In genomic region chr6:6008114-6008647, GRCh38 we compare ENCODE assay signal across 8 cellular contexts. TPM values are rescaled to one million over a fixed set of nuclear protein-coding genes. Genes with fewer than 3 reads are reported as not detected.
DNase-seq lines count a peak whose midpoint lies in the region; ATAC-seq and TF ChIP-seq lines count a peak whose summit lies in the region.

No MANE protein-coding gene starts in this region.

- H3K4me3 ChIP-seq in AG04450 (ENCODE audit: low read depth, low read length) (peak overlapping the region; percentile 31), iPS-15b (ENCODE audit: low read depth, low read length) (peak overlapping the region; percentile 72), thoracic aorta (peak overlapping the region; percentile 69)

- no peaks in the 10 kb centered on the region for H3K36me3 ChIP-seq in iPS-15b (ENCODE audit: control insufficient read depth, insufficient read depth, low read length)
- no peaks in the 10 kb centered on the region for H3K36me3 ChIP-seq in thoracic aorta

- no peak overlapping the region for H3K9ac ChIP-seq in iPS-15b (ENCODE audit: low read depth, low read length)

- H3K9me3 ChIP-seq in AG04450 (ENCODE audit: control insufficient read depth, insufficient read depth, low read length) (peaks cover 4% of the 10 kb centered on the region; the same call in 1 of the 2 replicates), iPS-15b (ENCODE audit: control insufficient read depth, insufficient read depth, low read length) (no peaks in the 10 kb centered on the region), thoracic aorta (no peaks in the 10 kb centered on the region)

- ATAC-seq in GM21390 (IDR thresholded peaks at IDR 0.05; ENCODE audit: unreplicated experiment) (peak; percentile 11), SK-N-SH treated with all-trans-retinoic acid at 6 μM for 48 hours (peak; percentile 4), thoracic aorta (ENCODE audit: insufficient number of reproducible peaks, low FRiP score, low read depth) (no peak)

- CTCF ChIA-PET in AG04450 (lab: Charles Lee), result interaction anchor here (0.6 to 0.7 kb wide), 2 partner anchors 15 to 632 kb away, joined by 3 read pairs; no protein-coding TSS in a partner anchor

- H3K4me1 ChIP-seq in iPS-15b (ENCODE audit: control insufficient read depth, insufficient read depth, low read length) (peaks cover 13% of the 10 kb centered on the region), thoracic aorta (ENCODE audit: control insufficient read depth in 1 of 2, low read depth in 2 of 2) (peaks cover 16 to 42% of the 10 kb centered on the region in 2 donors)

- no peak for DNase-seq in AG04450 (ENCODE audit: low read depth, low spot score)
- no peak for DNase-seq in thoracic aorta (ENCODE audit: low spot score)
- DNase-seq in NCI-H1417 treated with DMSO at 0.1 percent for 48 hours (lab: John Stamatoyannopoulos, UW), result no peak
- DNase-seq in stimulated activated CD4-positive, alpha-beta T cell treated with anti-CD3 and anti-CD28 coated beads, Interleukin-12 subunit alpha, Interleukin-12 subunit beta, amount 100 ng/mL, for 4 hours, result no peak
- no peak for DNase-seq in stimulated activated CD4-positive, alpha-beta T cell treated with anti-CD3 and anti-CD28 coated beads, Interleukin-4, amount 100 ng/mL, for 1 hour

- POLR2A ChIA-PET in AG04450 (lab: Yijun Ruan, JAX), result no interaction called here

- H3K27ac ChIP-seq in AG04450 (ENCODE audit: low read depth, low read length), result no peak overlapping the region
- no peak overlapping the region for H3K27ac ChIP-seq in thoracic aorta

- H3K27me3 ChIP-seq in AG04450 (ENCODE audit: control insufficient read depth, insufficient read depth, low read length), result peaks cover 50% of the 10 kb centered on the region
- H3K27me3 ChIP-seq in iPS-15b (ENCODE audit: control insufficient read depth, insufficient read depth, low read length), result peaks cover 56% of the 10 kb centered on the region
- H3K27me3 ChIP-seq in thoracic aorta (replicated peaks; ENCODE audit: insufficient read depth), result peaks cover 49% of the 10 kb centered on the region

- TF ChIP-seq CTCF in AG04450 (IDR thresholded peaks at IDR 0.05; ENCODE audit: low read depth, low read length) (no peak), thoracic aorta (IDR thresholded peaks at IDR 0.05) (no peak)

TF ChIP-seq in SK-N-SH treated with all-trans-retinoic acid at 6 μM for 48 hours, 23 proteins besides CTCF, POLR2A, EP300 and RAD21:
- TF ChIP-seq PPARA (CRISPR knock-in tag; IDR thresholded peaks at IDR 0.05; ENCODE audit: borderline replicate concordance), result no peak
- no peak for TF ChIP-seq OSR1 (CRISPR knock-in tag; IDR thresholded peaks at IDR 0.05)
- TF ChIP-seq TSHZ2 (CRISPR knock-in tag; IDR thresholded peaks at IDR 0.05), result no peak
- no peak for TF ChIP-seq SNAI2 (CRISPR knock-in tag; IDR thresholded peaks at IDR 0.05)
- no peak for TF ChIP-seq POU6F1 (CRISPR knock-in tag; IDR thresholded peaks at IDR 0.05; ENCODE audit: borderline replicate concordance, low read depth)
- no peak for TF ChIP-seq TCF4 (CRISPR knock-in tag; IDR thresholded peaks at IDR 0.05; ENCODE audit: borderline replicate concordance)
- no peak for TF ChIP-seq ARNTL (CRISPR knock-in tag; IDR thresholded peaks at IDR 0.05; ENCODE audit: borderline replicate concordance, low read depth)
- TF ChIP-seq ESRRG (CRISPR knock-in tag; IDR thresholded peaks at IDR 0.05), result no peak

RNA-seq across cellular contexts. Expression of gene NRN1, which starts 1.5 kb away (rescaled TPM):
- not detected in 2 replicates for polyA plus RNA-seq in AG04450 (2011; rRNA removed)
- polyA minus RNA-seq in AG04450 (2011; rRNA and poly(A)+ RNA removed), result not detected in 2 replicates
- total RNA-seq in thoracic aorta, result 1 to 10 TPM; 5.0 to 7.5 TPM
